Comparison of ENCODE assay signal across 24 cellular contexts in genomic region chr21:22319435-22319834, GRCh38.
"Had no signal": no experiment of that assay in that cellular context is flagged by ENCODE, and none has a peak within 500 bp of the region (broad histone marks: within the 10 kb centered on the region; RNA-seq: fewer than 3 reads in every experiment).

No MANE protein-coding gene starts in this region.

- H3K9ac ChIP-seq: neural progenitor cell, parathyroid adenoma had no signal

- H3K79me2 ChIP-seq: parathyroid adenoma had no signal

- H3K36me3 ChIP-seq: neural progenitor cell, ovary, right lobe of liver, sigmoid colon, stomach, thoracic aorta, thyroid gland, tibial nerve, upper lobe of left lung, vagina had no signal

- H3K4me2 ChIP-seq: neural progenitor cell had no signal

- DNase-seq: natural killer cell; occipital lobe; ovary; psoas muscle; right cardiac atrium; right lobe of liver; sigmoid colon; small intestine; stimulated activated CD4-positive, alpha-beta T cell treated with anti-CD3 and anti-CD28 coated beads, Interleukin-15, amount 100 ng/mL, for 24 hours; stimulated activated CD4-positive, alpha-beta T cell treated with anti-CD3 and anti-CD28 coated beads, Interleukin-2, amount 100 ng/mL, for 24 hours; stimulated activated CD4-positive, alpha-beta T cell treated with anti-CD3 and anti-CD28 coated beads, Interleukin-2, amount 100 ng/mL, for 48 hours; stimulated activated CD4-positive, alpha-beta T cell treated with anti-CD3 and anti-CD28 coated beads, Interleukin-4, amount 100 ng/mL, for 24 hours; stimulated activated naive B cell treated with anti-CD40 and anti-IgM and Interleukin-4, amounts not matched to agents 10 μg/mL and 1 μg/mL and 100 μg/mL, for 72 hours; stimulated activated naive CD4-positive, alpha-beta T cell treated with Interleukin-2 at 50 U/mL for 16 hours; stomach; thyroid gland; trophoblast cell; upper lobe of left lung had no signal

- H3K27me3 ChIP-seq: neural progenitor cell, ovary, right lobe of liver, sigmoid colon, stomach, thyroid gland, tibial nerve, upper lobe of left lung, vagina had no signal

- H2AFZ ChIP-seq: neural progenitor cell, parathyroid adenoma had no signal

- ATAC-seq: natural killer cell; psoas muscle; right cardiac atrium; right lobe of liver; stimulated activated effector memory CD8-positive, alpha-beta T cell treated with anti-CD3 and anti-CD28 coated beads, Interleukin-12 subunit alpha, Interleukin-12 subunit beta, amount 100 ng/mL, for 72 hours; stimulated activated naive B cell treated with anti-CD40 and anti-IgM and Interleukin-4, amounts not matched to agents 10 μg/mL and 1 μg/mL and 100 μg/mL, for 72 hours had no signal

- H3K4me1 ChIP-seq: neural progenitor cell, parathyroid adenoma, psoas muscle, right lobe of liver, sigmoid colon, stomach, thyroid gland, tibial nerve, upper lobe of left lung, vagina had no signal

- H3K9me3 ChIP-seq: ovary, psoas muscle, sigmoid colon, thoracic aorta, thyroid gland, tibial nerve, vagina had no signal

- H3K27ac ChIP-seq: neural progenitor cell, ovary, parathyroid adenoma, psoas muscle, right lobe of liver, sigmoid colon, stomach, thoracic aorta, thyroid gland, tibial nerve, upper lobe of left lung, vagina had no signal

- H3K4me3 ChIP-seq: neural progenitor cell, ovary, psoas muscle, right lobe of liver, sigmoid colon, stomach, thoracic aorta, thyroid gland, tibial nerve, upper lobe of left lung, vagina had no signal
